26 cellular contexts compared by ENCODE assay signal in the genomic region with DNA sequence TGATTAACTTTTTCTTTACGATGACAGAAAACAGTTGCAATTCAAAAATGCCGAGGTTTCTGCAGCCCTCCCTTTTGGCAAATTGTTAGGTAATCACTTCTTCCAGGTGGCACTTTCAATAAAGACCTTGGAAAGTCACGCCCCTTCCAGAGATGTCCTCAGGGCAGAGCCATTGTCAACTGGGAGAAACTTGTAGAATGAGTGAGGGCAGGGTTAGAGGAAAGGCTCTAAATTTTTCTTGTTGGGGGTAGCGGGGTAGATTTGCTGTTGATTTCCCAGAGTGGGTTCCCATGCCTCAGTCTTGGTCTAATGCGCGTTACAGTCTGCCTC.
"Had no signal": no experiment of that assay in that cellular context is flagged by ENCODE, and none has a peak within 500 bp of the region (broad histone marks: within the 10 kb centered on the region; RNA-seq: fewer than 3 reads in every experiment).

No MANE protein-coding gene starts in this region.

- H3K9me3 ChIP-seq: left ventricle myocardium inferior, neutrophil, ovary, psoas muscle, thyroid gland had no signal

- DNase-seq: activated CD4-positive, alpha-beta T cell treated with anti-CD3 and anti-CD28 coated beads, Interleukin-2, amount 50 U/mL, for 4 hours; activated CD8-positive, alpha-beta memory T cell treated with anti-CD3 and anti-CD28 coated beads for 24 hours; activated CD8-positive, alpha-beta memory T cell treated with anti-CD3 and anti-CD28 coated beads, Interleukin-2, amount 50 U/mL, for 4 hours; activated naive CD4-positive, alpha-beta T cell; activated T-cell treated with anti-CD3 and anti-CD28 coated beads, Interleukin-2, amount 50 U/mL, for 24 hours; amniotic stem cell; endodermal cell; immature natural killer cell; kidney glomerular epithelial cell; left ventricle myocardium inferior; psoas muscle; right cardiac atrium; stimulated activated CD4-positive, alpha-beta T cell treated with anti-CD3 and anti-CD28 coated beads, Interleukin-12 subunit alpha, Interleukin-12 subunit beta, amount 100 ng/mL, for 4 hours; stimulated activated CD4-positive, alpha-beta T cell treated with anti-CD3 and anti-CD28 coated beads, Interleukin-4, amount 100 ng/mL, for 4 hours; substantia nigra; T-helper 1 cell; thyroid gland had no signal

- H3K4me3 ChIP-seq: coronary artery, left ventricle myocardium inferior, ovary, psoas muscle, thyroid gland had no signal

- H3K27me3 ChIP-seq: neutrophil, ovary, thyroid gland had no signal

- H3K36me3 ChIP-seq: left ventricle myocardium inferior, neutrophil, ovary, thyroid gland had no signal

- H3K27ac Mint-ChIP-seq: activated naive CD8-positive, alpha-beta T cell; activated T-cell treated with anti-CD3 and anti-CD28 coated beads, Interleukin-2, amount 50 U/mL, for 24 hours; activated T-helper 17 cell treated with anti-CD3 and anti-CD28 coated beads, Interleukin-2, amount 50 U/mL, for 72 hours; endodermal cell; immature natural killer cell; natural killer cell treated with Interleukin-12 subunit alpha and Interleukin-12 subunit beta and Interleukin-15 and Interleukin-18, amount 100 ng/mL, for 72 hours; stimulated activated naive CD8-positive, alpha-beta T cell treated with anti-CD3 and anti-CD28 coated beads, Interleukin-15, Interleukin-2, amounts not matched to agents 100 ng/mL and 50 ng/mL, for 24 hours; WTC11 had no signal

- ATAC-seq: activated T-helper 17 cell treated with anti-CD3 and anti-CD28 coated beads, Interleukin-2, amount 50 U/mL, for 72 hours; natural killer cell treated with Interleukin-12 subunit alpha and Interleukin-12 subunit beta and Interleukin-15 and Interleukin-18, amount 100 ng/mL, for 72 hours; psoas muscle; right cardiac atrium; WTC11 had no signal

- H3K9me3 Mint-ChIP-seq: immature natural killer cell; natural killer cell treated with Interleukin-12 subunit alpha and Interleukin-12 subunit beta and Interleukin-15 and Interleukin-18, amount 100 ng/mL, for 72 hours; stimulated activated naive CD8-positive, alpha-beta T cell treated with anti-CD3 and anti-CD28 coated beads, Interleukin-15, Interleukin-2, amounts not matched to agents 100 ng/mL and 50 ng/mL, for 24 hours had no signal

- H3K27me3 Mint-ChIP-seq: activated naive CD8-positive, alpha-beta T cell; activated T-cell treated with anti-CD3 and anti-CD28 coated beads, Interleukin-2, amount 50 U/mL, for 24 hours; activated T-helper 17 cell treated with anti-CD3 and anti-CD28 coated beads, Interleukin-2, amount 50 U/mL, for 72 hours; natural killer cell treated with Interleukin-12 subunit alpha and Interleukin-12 subunit beta and Interleukin-15 and Interleukin-18, amount 100 ng/mL, for 72 hours; stimulated activated naive CD8-positive, alpha-beta T cell treated with anti-CD3 and anti-CD28 coated beads, Interleukin-15, Interleukin-2, amounts not matched to agents 100 ng/mL and 50 ng/mL, for 24 hours had no signal

- H3K36me3 Mint-ChIP-seq: natural killer cell treated with Interleukin-12 subunit alpha and Interleukin-12 subunit beta and Interleukin-15 and Interleukin-18, amount 100 ng/mL, for 72 hours; WTC11 had no signal

- H3K4me1 ChIP-seq: left ventricle myocardium inferior, psoas muscle, thyroid gland had no signal

- H3K4me3 Mint-ChIP-seq: activated naive CD8-positive, alpha-beta T cell; activated T-cell treated with anti-CD3 and anti-CD28 coated beads, Interleukin-2, amount 50 U/mL, for 24 hours; activated T-helper 17 cell treated with anti-CD3 and anti-CD28 coated beads, Interleukin-2, amount 50 U/mL, for 72 hours; endodermal cell; immature natural killer cell; natural killer cell treated with Interleukin-12 subunit alpha and Interleukin-12 subunit beta and Interleukin-15 and Interleukin-18, amount 100 ng/mL, for 72 hours; stimulated activated naive CD8-positive, alpha-beta T cell treated with anti-CD3 and anti-CD28 coated beads, Interleukin-15, Interleukin-2, amounts not matched to agents 100 ng/mL and 50 ng/mL, for 24 hours; WTC11 had no signal

- H3K4me1 Mint-ChIP-seq: activated T-helper 17 cell treated with anti-CD3 and anti-CD28 coated beads, Interleukin-2, amount 50 U/mL, for 72 hours; immature natural killer cell had no signal

- H3K27ac ChIP-seq: epithelial cell of prostate, left ventricle myocardium inferior, neutrophil, ovary, psoas muscle, thyroid gland had no signal
